ENCODE assay signal across 15 cellular contexts in genomic region chr7:138727336-138728099, GRCh38. TPM values are rescaled to one million over a fixed set of nuclear protein-coding genes. Genes with fewer than 3 reads are reported as not detected.
"Had no signal": no experiment of that assay in that cellular context is flagged by ENCODE, and none has a peak within 500 bp of the region (broad histone marks: within the 10 kb centered on the region; RNA-seq: fewer than 3 reads in every experiment).

No MANE protein-coding gene starts in this region.

- ATAC-seq: T-helper 17 cell had no signal

- H2AFZ ChIP-seq: hepatocyte had no signal

- H3K27me3 Mint-ChIP-seq: activated naive CD4-positive, alpha-beta T cell treated with anti-CD3 and anti-CD28 coated beads, Interleukin-2, amount 50 U/mL, for 24 hours; activated T-cell treated with anti-CD3 and anti-CD28 coated beads, Interleukin-2, amount 50 U/mL, for 24 hours had no signal

- H3K4me3 ChIP-seq: hepatocyte, pancreas, skin epidermis, tibial nerve had no signal

- H3K4me1 ChIP-seq: pancreas, tibial nerve had no signal

- H3K9me3 Mint-ChIP-seq: activated naive CD4-positive, alpha-beta T cell treated with anti-CD3 and anti-CD28 coated beads, Interleukin-2, amount 50 U/mL, for 24 hours; activated T-cell treated with anti-CD3 and anti-CD28 coated beads, Interleukin-2, amount 50 U/mL, for 24 hours had no signal

- H3K4me3 Mint-ChIP-seq: activated naive CD4-positive, alpha-beta T cell treated with anti-CD3 and anti-CD28 coated beads, Interleukin-2, amount 50 U/mL, for 24 hours; activated T-cell treated with anti-CD3 and anti-CD28 coated beads, Interleukin-2, amount 50 U/mL, for 24 hours; T-helper 17 cell had no signal

- H3K4me2 ChIP-seq: hepatocyte had no signal

- H3K27ac ChIP-seq: hepatocyte, pancreas, tibial nerve had no signal

- H3K36me3 Mint-ChIP-seq: activated naive CD4-positive, alpha-beta T cell treated with anti-CD3 and anti-CD28 coated beads, Interleukin-2, amount 50 U/mL, for 24 hours had no signal

- H3K36me3 ChIP-seq: pancreas, tibial nerve had no signal

- H3K27me3 ChIP-seq: hepatocyte, pancreas, tibial nerve had no signal

- H3K9me3 ChIP-seq: pancreas, tibial nerve had no signal

- DNase-seq: activated CD4-positive, CD25-positive, alpha-beta regulatory T cell; activated effector memory CD4-positive, alpha-beta T cell treated with Interleukin-2 at 50 U/mL for 16 hours; activated T-cell treated with anti-CD3 and anti-CD28 coated beads, Interleukin-2, amount 50 U/mL, for 24 hours; central memory CD4-positive, alpha-beta T cell; cortex of kidney; effector CD8-positive, alpha-beta T cell; midbrain; pancreas; retina; T-helper 17 cell had no signal

- H3K79me2 ChIP-seq: hepatocyte had no signal

- H3K4me1 Mint-ChIP-seq: activated naive CD4-positive, alpha-beta T cell treated with anti-CD3 and anti-CD28 coated beads, Interleukin-2, amount 50 U/mL, for 24 hours; T-helper 17 cell had no signal

- H3K27ac Mint-ChIP-seq: activated naive CD4-positive, alpha-beta T cell treated with anti-CD3 and anti-CD28 coated beads, Interleukin-2, amount 50 U/mL, for 24 hours; activated T-cell treated with anti-CD3 and anti-CD28 coated beads, Interleukin-2, amount 50 U/mL, for 24 hours; T-helper 17 cell had no signal

RNA-seq across cellular contexts. Expression of gene SVOPL, which starts 26.4 kb away (rescaled TPM):
- total RNA-seq: kidney epithelial cell, T-helper 17 cell, tibial nerve had no signal
